Comparison of ENCODE assay signal across 27 cellular contexts in the genomic region with DNA sequence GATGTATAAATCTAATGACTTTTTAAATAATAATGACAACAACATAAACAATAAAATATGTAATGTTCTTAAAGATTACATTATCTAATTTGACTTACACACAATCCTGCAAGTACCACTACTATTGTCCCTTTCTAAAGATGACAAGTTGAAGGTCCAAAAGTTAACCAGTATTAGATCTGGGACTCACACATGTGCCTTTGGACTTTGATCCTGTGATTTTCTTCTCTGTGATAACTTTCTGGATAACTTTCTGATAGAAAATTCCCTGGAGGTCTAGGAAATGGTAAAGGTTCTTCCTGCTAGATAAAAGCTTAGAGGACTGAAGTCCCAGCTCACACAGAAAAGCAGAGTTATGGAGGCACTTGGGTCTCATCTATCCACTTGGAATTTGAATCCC.
"Had no signal": no experiment of that assay in that cellular context is flagged by ENCODE, and none has a peak within 500 bp of the region (broad histone marks: within the 10 kb centered on the region; RNA-seq: fewer than 3 reads in every experiment).

No MANE protein-coding gene starts in this region.

- H3K4me1 ChIP-seq: colonic mucosa, esophagus muscularis mucosa, esophagus squamous epithelium, foreskin keratinocyte, gastrocnemius medialis, gastroesophageal sphincter, heart left ventricle had no signal

- FAIRE-seq: colon, endometrium, endothelial cell of umbilical vein, frontal cortex had no signal

- H3K36me3 ChIP-seq: colonic mucosa, esophagus muscularis mucosa, esophagus squamous epithelium, gastrocnemius medialis, gastroesophageal sphincter, heart left ventricle had no signal

- DNase-seq: colonic mucosa; cortex of kidney; dermis blood vessel endothelial cell; dorsolateral prefrontal cortex; effector CD4-positive, alpha-beta T cell; effector CD8-positive, alpha-beta T cell; effector memory CD4-positive, alpha-beta T cell; effector memory CD8-positive, alpha-beta T cell; endodermal cell; erythroblast; esophagus squamous epithelium; foreskin fibroblast; foreskin keratinocyte; foreskin melanocyte; gastrocnemius medialis; glutamatergic neuron; head of caudate nucleus; heart left ventricle had no signal

- ATAC-seq: effector memory CD8-positive, alpha-beta T cell; esophagus mucosa; foreskin keratinocyte; gastrocnemius medialis; gastroesophageal sphincter; heart left ventricle had no signal

- H3K27ac ChIP-seq: colonic mucosa, coronary artery, dorsolateral prefrontal cortex, epithelial cell of prostate, esophagus muscularis mucosa, esophagus squamous epithelium, foreskin keratinocyte, gastrocnemius medialis, gastroesophageal sphincter, heart left ventricle had no signal

- H3K9me3 ChIP-seq: colonic mucosa, esophagus muscularis mucosa, esophagus squamous epithelium, gastrocnemius medialis, gastroesophageal sphincter, heart left ventricle had no signal

- H3K27me3 ChIP-seq: colonic mucosa, esophagus muscularis mucosa, esophagus squamous epithelium, foreskin keratinocyte, gastrocnemius medialis, gastroesophageal sphincter, heart left ventricle had no signal

- H3K4me3 ChIP-seq: colonic mucosa, coronary artery, dorsolateral prefrontal cortex, esophagus muscularis mucosa, esophagus squamous epithelium, gastrocnemius medialis, gastroesophageal sphincter, heart left ventricle had no signal
